Comparison of ENCODE assay signal across 16 cellular contexts in the genomic region with DNA sequence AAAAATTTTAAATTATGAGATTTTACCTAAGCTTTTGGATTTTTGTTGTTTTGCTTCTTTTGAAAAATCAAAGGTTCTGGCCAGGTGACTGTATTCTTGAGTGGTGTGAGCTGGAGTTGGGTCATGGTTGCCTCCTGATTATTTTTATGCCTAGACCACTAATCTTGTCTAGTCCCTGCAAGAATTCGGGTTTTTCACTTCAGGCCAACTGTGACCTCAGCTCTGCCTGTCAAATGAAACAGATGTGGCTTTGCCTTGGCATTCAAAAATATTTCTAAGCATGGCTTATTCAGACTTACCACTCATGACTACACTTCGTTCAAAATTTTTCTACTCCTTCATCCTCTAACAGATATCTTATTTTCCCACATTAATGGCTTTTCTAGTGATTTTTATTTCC. TPM values are rescaled to one million over a fixed set of nuclear protein-coding genes. Genes with fewer than 3 reads are reported as not detected.
DNase-seq lines count a peak whose midpoint lies in the region; FAIRE-seq and TF ChIP-seq lines count a peak whose summit lies in the region.
"Had no signal": no experiment of that assay in that cellular context is flagged by ENCODE, and none has a peak within 500 bp of the region (broad histone marks: within the 10 kb centered on the region; RNA-seq: fewer than 3 reads in every experiment).

No MANE protein-coding gene starts in this region.

- no peaks in the 10 kb centered on the region for H3K27me3 ChIP-seq in Caco-2 (replicated peaks; ENCODE audit: control insufficient read depth, insufficient read depth, low read length)
- H3K27me3 ChIP-seq in parathyroid adenoma (ENCODE audit: control insufficient read depth, insufficient read depth, low read length), result no peaks in the 10 kb centered on the region
- H3K27me3 ChIP-seq: BE2C had no signal

- no peak overlapping the region for H3K4me2 ChIP-seq in parathyroid adenoma (ENCODE audit: low read length)

- H3K27me3 Mint-ChIP-seq in Caco-2 (ENCODE audit: insufficient read depth, unreplicated experiment), result no peaks in the 10 kb centered on the region
- H3K27me3 Mint-ChIP-seq: activated naive CD4-positive, alpha-beta T cell treated with anti-CD3 and anti-CD28 coated beads, Interleukin-2, amount 50 U/mL, for 24 hours; type B pancreatic cell had no signal

- no peak overlapping the region for H3K9ac ChIP-seq in parathyroid adenoma

- POLR2A ChIA-PET in Caco-2 (lab: Charles Lee), result interaction anchor here (1.0 to 2.4 kb wide), 4 partner anchors 11 to 27 kb away, joined by 3 to 31 read pairs (median 6); partner anchors contain the start of gene CDV3

- CTCF ChIA-PET in Caco-2 (lab: Charles Lee), result interaction anchor here (0.8 to 2.5 kb wide), 4 partner anchors 13 to 95 kb away, joined by 3 to 17 read pairs (median 4); partner anchors contain the start of gene CDV3

- H3K4me1 Mint-ChIP-seq in Caco-2 (ENCODE audit: low read depth, unreplicated experiment), result peaks cover 43% of the 10 kb centered on the region
- H3K4me1 Mint-ChIP-seq: activated naive CD4-positive, alpha-beta T cell treated with anti-CD3 and anti-CD28 coated beads, Interleukin-2, amount 50 U/mL, for 24 hours had no signal

- H3K27ac Mint-ChIP-seq in Caco-2 (ENCODE audit: unreplicated experiment), result peak overlapping the region; percentile 88
- H3K27ac Mint-ChIP-seq: activated naive CD4-positive, alpha-beta T cell treated with anti-CD3 and anti-CD28 coated beads, Interleukin-2, amount 50 U/mL, for 24 hours had no signal

- peak overlapping the region; percentile 24 for H3K27ac ChIP-seq in parathyroid adenoma

- no peaks in the 10 kb centered on the region for H3K79me2 ChIP-seq in parathyroid adenoma

- BruUV-seq in Caco-2 (replicated peaks; lab: Mats Ljungman, UMichigan), result TSS peak; percentile 86

- no peaks in the 10 kb centered on the region for H3K36me3 ChIP-seq in Caco-2 (ENCODE audit: control insufficient read depth, insufficient read depth, low read length)
- no peaks in the 10 kb centered on the region for H3K36me3 ChIP-seq in parathyroid adenoma (ENCODE audit: control insufficient read depth, insufficient read depth, low read length)
- H3K36me3 ChIP-seq: BE2C had no signal

- H3K9me3 Mint-ChIP-seq in Caco-2 (ENCODE audit: unreplicated experiment), result peaks cover 9% of the 10 kb centered on the region
- H3K9me3 Mint-ChIP-seq: activated naive CD4-positive, alpha-beta T cell treated with anti-CD3 and anti-CD28 coated beads, Interleukin-2, amount 50 U/mL, for 24 hours; type B pancreatic cell had no signal

- H3K4me1 ChIP-seq in Caco-2 (peaks cover 49% of the 10 kb centered on the region), parathyroid adenoma (peaks cover 10% of the 10 kb centered on the region)
- H3K4me1 ChIP-seq: BE2C had no signal

- TF ChIP-seq CTCF in Caco-2 (IDR thresholded peaks at IDR 0.05; ENCODE audit: insufficient read depth in 1 of 2, low read depth in 1 of 2, low read length in 1 of 2, severe bottlenecking in 1 of 2, unreplicated experiment in 1 of 2), result no peak
- no peak for TF ChIP-seq CTCF in fibroblast of the aortic adventitia (IDR thresholded peaks at IDR 0.05; ENCODE audit: insufficient read depth, low read length)
- no peak for TF ChIP-seq CTCF in parathyroid adenoma (IDR thresholded peaks at IDR 0.05)
- no peak for TF ChIP-seq CTCF in D721Med (IDR thresholded peaks at IDR 0.05; ENCODE audit: insufficient read depth, missing control alignments)

- H3K36me3 Mint-ChIP-seq in Caco-2 (ENCODE audit: insufficient read depth, unreplicated experiment), result peaks cover 9% of the 10 kb centered on the region
- H3K36me3 Mint-ChIP-seq: activated naive CD4-positive, alpha-beta T cell treated with anti-CD3 and anti-CD28 coated beads, Interleukin-2, amount 50 U/mL, for 24 hours; type B pancreatic cell had no signal

- no peak overlapping the region for H3K4me3 ChIP-seq in Caco-2 (ENCODE audit: low read depth, low read length)
- no peak overlapping the region for H3K4me3 ChIP-seq in fibroblast of the aortic adventitia (ENCODE audit: low read depth, low read length)
- no peak overlapping the region for H3K4me3 ChIP-seq in parathyroid adenoma (ENCODE audit: low read depth, low read length)
- H3K4me3 ChIP-seq: lung had no signal

- peak overlapping the region; percentile 52 for H3K4me3 Mint-ChIP-seq in Caco-2 (ENCODE audit: unreplicated experiment)
- H3K4me3 Mint-ChIP-seq: activated naive CD4-positive, alpha-beta T cell treated with anti-CD3 and anti-CD28 coated beads, Interleukin-2, amount 50 U/mL, for 24 hours had no signal

- FAIRE-seq in D721Med (lab: Jason Lieb, UNC), result no peak

- DNase-seq in Caco-2, result no peak
- peak; percentile 79 for DNase-seq in RPMI8226
- peak; percentile 75 for DNase-seq in fibroblast of the aortic adventitia (ENCODE audit: low read depth)
- DNase-seq in D721Med (ENCODE audit: insufficient read length, low spot score), result no peak
- DNase-seq in HUDEP-2 (lab: John Stamatoyannopoulos, UW; ENCODE audit: unreplicated experiment in 76 of 76), result no peak
- DNase-seq in SIG-M5 treated with dmso at 0.1 percent for 504 hours (lab: John Stamatoyannopoulos, UW; ENCODE audit: unreplicated experiment), result no peak
- no peak for DNase-seq in stimulated activated CD4-positive, alpha-beta T cell treated with anti-CD3 and anti-CD28 coated beads, Interleukin-2, amount 100 ng/mL, for 24 hours
- DNase-seq: activated CD4-positive, alpha-beta T cell treated with anti-CD3 and anti-CD28 coated beads, Interleukin-2, amount 50 U/mL, for 48 hours; BE2C; glutamatergic neuron; NCI-H1105; NCI-H524 treated with DMSO at 0.1 percent for 48 hours had no signal

- H3K9me3 ChIP-seq in Caco-2 (peaks cover 3% of the 10 kb centered on the region; the same call in 1 of the 2 replicates), parathyroid adenoma (ENCODE audit: control insufficient read depth, low read length) (no peaks in the 10 kb centered on the region)
- H3K9me3 ChIP-seq: BE2C had no signal

- intact Hi-C loops in Caco-2 (cut with micrococcal nuclease; ENCODE audit: unreplicated experiment), result no loop called here

- H2AFZ ChIP-seq in parathyroid adenoma, result peak overlapping the region; percentile 73

RNA-seq across cellular contexts. Expression of gene CDV3, which starts 25.4 kb away (rescaled TPM):
- 260 and 284 TPM in 2 replicates for total RNA-seq in Caco-2 (2022)
- total RNA-seq in fibroblast of the aortic adventitia (ENCODE audit: low replicate concordance), result 102 and 127 TPM in 2 replicates

Comparison
In these comparisons a context has a peak if more than half of its experiments do, and no peak if none do; other contexts are left out.
1. DNase-seq: peak in RPMI8226 (single experiment) and fibroblast of the aortic adventitia (single experiment); none in Caco-2 (0 of 2), D721Med (single experiment), HUDEP-2 (0 of 76), SIG-M5 treated with dmso at 0.1 percent for 504 hours (single experiment) and stimulated activated CD4-positive, alpha-beta T cell treated with anti-CD3 and anti-CD28 coated beads, Interleukin-2, amount 100 ng/mL, for 24 hours (0 of 2).